In genomic region chr6:14732226-14732844, GRCh38 we compare ENCODE assay signal across 11 cellular contexts.
A peak's percentile ranks its signal among the peaks of the same experiment; 100 is the strongest.
DNase-seq lines count a peak whose midpoint lies in the region; ATAC-seq and TF ChIP-seq lines count a peak whose summit lies in the region.
"Had no signal": no experiment of that assay in that cellular context is flagged by ENCODE, and none has a peak within 500 bp of the region (broad histone marks: within the 10 kb centered on the region; RNA-seq: fewer than 3 reads in every experiment).

No MANE protein-coding gene starts in this region.

- H3K27ac ChIP-seq in breast epithelium (no peak overlapping the region), fibroblast of lung (ENCODE audit: insufficient read depth, low read length) (peak overlapping the region; percentile 68), thymus (ENCODE audit: low read depth) (peak overlapping the region; percentile 75), thyroid gland (no peak overlapping the region), sigmoid colon (no peak overlapping the region)
- H3K27ac ChIP-seq: dorsolateral prefrontal cortex, gastrocnemius medialis had no signal

- TF ChIP-seq EP300 in sigmoid colon (IDR thresholded peaks at IDR 0.05), result no peak

- ATAC-seq in activated CD8-positive, alpha-beta T cell treated with anti-CD3 and anti-CD28 coated beads for 36 hours, result no peak
- ATAC-seq: gastrocnemius medialis had no signal

- no peaks in the 10 kb centered on the region for H4K20me1 ChIP-seq in fibroblast of lung (ENCODE audit: control insufficient read depth, extremely low read depth, insufficient read depth, low read length)

- H3K4me1 ChIP-seq in breast epithelium, result no peaks in the 10 kb centered on the region
- H3K4me1 ChIP-seq in fibroblast of lung (ENCODE audit: control insufficient read depth, extremely low read depth, insufficient read depth, low read length), result peaks cover 12% of the 10 kb centered on the region
- peaks cover 45% of the 10 kb centered on the region for H3K4me1 ChIP-seq in thymus (ENCODE audit: control insufficient read depth, insufficient read depth, low read length)
- no peaks in the 10 kb centered on the region for H3K4me1 ChIP-seq in thyroid gland
- no peaks in the 10 kb centered on the region for H3K4me1 ChIP-seq in sigmoid colon
- H3K4me1 ChIP-seq: gastrocnemius medialis had no signal

- H3K27me3 ChIP-seq in breast epithelium, result no peaks in the 10 kb centered on the region
- no peaks in the 10 kb centered on the region for H3K27me3 ChIP-seq in fibroblast of lung (ENCODE audit: control insufficient read depth, insufficient read depth, low read length)
- no peaks in the 10 kb centered on the region for H3K27me3 ChIP-seq in thymus (ENCODE audit: control insufficient read depth, insufficient read depth)
- H3K27me3 ChIP-seq in thyroid gland, result no peaks in the 10 kb centered on the region
- no peaks in the 10 kb centered on the region for H3K27me3 ChIP-seq in sigmoid colon
- H3K27me3 ChIP-seq: gastrocnemius medialis had no signal

- peak overlapping the region; percentile 13 for H3K4me3 Mint-ChIP-seq in MCF 10A (ENCODE audit: unreplicated experiment)
- peak overlapping the region; percentile 33 for H3K4me3 Mint-ChIP-seq in activated CD8-positive, alpha-beta T cell treated with anti-CD3 and anti-CD28 coated beads for 36 hours

- no TSS peak for BruUV-seq in MCF 10A (replicated peaks; lab: Mats Ljungman, UMichigan)

- 89% methylated on average over 4 of the region's 4 CpGs for WGBS in thymus
- WGBS in thyroid gland, 2 donors, result 74 to 85% methylated on average over 4 of the region's 4 CpGs
- WGBS in sigmoid colon, 2 donors, result 71 to 81% methylated on average over 4 of the region's 4 CpGs

- DNase-seq in MCF 10A (ENCODE audit: unreplicated experiment), result no peak
- DNase-seq in breast epithelium (ENCODE audit: low spot score in 2 of 2), result no peak
- no peak for DNase-seq in activated CD8-positive, alpha-beta T cell treated with anti-CD3 and anti-CD28 coated beads for 36 hours
- no peak for DNase-seq in fibroblast of lung (ENCODE audit: low read depth in 2 of 2)
- no peak for DNase-seq in NCI-H2171 treated with DMSO at 0.1 percent for 48 hours (lab: John Stamatoyannopoulos, UW)
- DNase-seq in thyroid gland, result no peak
- no peak for DNase-seq in sigmoid colon
- DNase-seq: dorsolateral prefrontal cortex, gastrocnemius medialis, MM.1S had no signal

- no peak overlapping the region for H3K9ac ChIP-seq in fibroblast of lung (ENCODE audit: insufficient read depth, low read length)

- H3K79me2 ChIP-seq in fibroblast of lung (ENCODE audit: control insufficient read depth, insufficient read depth, low read length), result no peaks in the 10 kb centered on the region

- H3K27ac Mint-ChIP-seq in MCF 10A (ENCODE audit: low read depth, unreplicated experiment), result peak overlapping the region; percentile 85
- H3K27ac Mint-ChIP-seq in activated CD8-positive, alpha-beta T cell treated with anti-CD3 and anti-CD28 coated beads for 36 hours, result peak overlapping the region; percentile 93

- no peaks in the 10 kb centered on the region for H3K9me3 Mint-ChIP-seq in MCF 10A (ENCODE audit: unreplicated experiment)
- H3K9me3 Mint-ChIP-seq in activated CD8-positive, alpha-beta T cell treated with anti-CD3 and anti-CD28 coated beads for 36 hours, result peaks cover 1% of the 10 kb centered on the region

- no peaks in the 10 kb centered on the region for H3K27me3 Mint-ChIP-seq in MCF 10A (ENCODE audit: insufficient read depth, unreplicated experiment)
- H3K27me3 Mint-ChIP-seq in activated CD8-positive, alpha-beta T cell treated with anti-CD3 and anti-CD28 coated beads for 36 hours, result no peaks in the 10 kb centered on the region

- peaks cover 56% of the 10 kb centered on the region for H3K4me1 Mint-ChIP-seq in MCF 10A (ENCODE audit: insufficient read depth, unreplicated experiment)
- peaks cover 99% of the 10 kb centered on the region for H3K4me1 Mint-ChIP-seq in activated CD8-positive, alpha-beta T cell treated with anti-CD3 and anti-CD28 coated beads for 36 hours (ENCODE audit: low read depth)

- H3K4me3 ChIP-seq in breast epithelium (no peak overlapping the region), fibroblast of lung (replicated peaks in 1 of 4; ENCODE audit: control extremely low read depth in 1 of 4, insufficient read depth in 1 of 4, low read depth in 3 of 4, low read length in 4 of 4) (no peak overlapping the region), thymus (ENCODE audit: low read length) (no peak overlapping the region), thyroid gland (replicated peaks in 1 of 3) (no peak overlapping the region), sigmoid colon (no peak overlapping the region)
- H3K4me3 ChIP-seq: dorsolateral prefrontal cortex, gastrocnemius medialis had no signal

- H3K36me3 ChIP-seq in breast epithelium, result no peaks in the 10 kb centered on the region
- H3K36me3 ChIP-seq in fibroblast of lung (ENCODE audit: control insufficient read depth, insufficient read depth, low read length), result no peaks in the 10 kb centered on the region
- no peaks in the 10 kb centered on the region for H3K36me3 ChIP-seq in thymus (ENCODE audit: control insufficient read depth, insufficient read depth)
- no peaks in the 10 kb centered on the region for H3K36me3 ChIP-seq in thyroid gland
- no peaks in the 10 kb centered on the region for H3K36me3 ChIP-seq in sigmoid colon
- H3K36me3 ChIP-seq: gastrocnemius medialis had no signal

- CTCF ChIA-PET in MCF 10A (lab: Yijun Ruan, JAX), result interaction anchor here (0.5 to 1.0 kb wide), 2 partner anchors 9 to 521 kb away, joined by 3 read pairs; no protein-coding TSS in a partner anchor
- CTCF ChIA-PET in activated CD8-positive, alpha-beta T cell treated with anti-CD3 and anti-CD28 coated beads for 36 hours (lab: Charles Lee), result interaction anchor here (1.0 to 2.5 kb wide), 2 partner anchors 16 to 22 kb away, joined by 3 to 8 read pairs; no protein-coding TSS in a partner anchor

- TF ChIP-seq POLR2A in breast epithelium (IDR thresholded peaks at IDR 0.05), result no peak
- TF ChIP-seq POLR2A in thyroid gland (IDR thresholded peaks at IDR 0.05), result no peak
- no peak for TF ChIP-seq POLR2A in sigmoid colon (IDR thresholded peaks at IDR 0.05)

- POLR2A ChIA-PET in MCF 10A (lab: Yijun Ruan, JAX), result interaction anchor here (0.7 to 2.3 kb wide), 7 partner anchors 8 to 19 kb away, joined by 3 to 14 read pairs (median 5); no protein-coding TSS in a partner anchor
- POLR2A ChIA-PET in activated CD8-positive, alpha-beta T cell treated with anti-CD3 and anti-CD28 coated beads for 36 hours (lab: Charles Lee), result interaction anchor here (1.0 to 4.7 kb wide), 4 partner anchors 9 to 15 kb away, joined by 3 to 27 read pairs (median 5); no protein-coding TSS in a partner anchor

- intact Hi-C loops in MCF 10A (cut with micrococcal nuclease), result loop anchor here (5.0 kb wide), 2 partner anchors 460 to 520 kb away; no protein-coding TSS in a partner anchor
- intact Hi-C loops in breast epithelium (cut with DNase I; ENCODE audit: low total_unique reads), result no loop called here
- intact Hi-C loops in activated CD8-positive, alpha-beta T cell treated with anti-CD3 and anti-CD28 coated beads for 36 hours (cut with micrococcal nuclease), result loop anchor here (2.0 to 5.0 kb wide), 4 partner anchors 125 to 514 kb away; partner anchors contain the start of gene JARID2
- intact Hi-C loops in thyroid gland (cut with DNase I), result no loop called here
- intact Hi-C loops in sigmoid colon (cut with DNase I), result no loop called here

- H3K4me2 ChIP-seq in fibroblast of lung (ENCODE audit: extremely low read depth, insufficient read depth, low read length), result no peak overlapping the region

- H3K9me3 ChIP-seq in breast epithelium (no peaks in the 10 kb centered on the region), fibroblast of lung (ENCODE audit: control insufficient read depth, insufficient read depth, low read depth, low read length) (no peaks in the 10 kb centered on the region), thymus (ENCODE audit: control insufficient read depth) (no peaks in the 10 kb centered on the region), thyroid gland (no peaks in the 10 kb centered on the region), sigmoid colon (no peaks in the 10 kb centered on the region)
- H3K9me3 ChIP-seq: gastrocnemius medialis had no signal

- no peaks in the 10 kb centered on the region for H3K36me3 Mint-ChIP-seq in MCF 10A (ENCODE audit: insufficient read depth, unreplicated experiment)
- H3K36me3 Mint-ChIP-seq in activated CD8-positive, alpha-beta T cell treated with anti-CD3 and anti-CD28 coated beads for 36 hours (ENCODE audit: low read depth), result peaks cover 18% of the 10 kb centered on the region

- TF ChIP-seq CTCF in MCF 10A (IDR thresholded peaks at IDR 0.05; ENCODE audit: unreplicated experiment) (no peak), breast epithelium (IDR thresholded peaks at IDR 0.05) (no peak), fibroblast of lung (conservative IDR thresholded peaks at IDR 0.05 in 1 of 2, IDR thresholded peaks at IDR 0.05 in 1 of 2; ENCODE audit: low read depth in 1 of 2, low read length in 2 of 2) (no peak), thyroid gland (IDR thresholded peaks at IDR 0.05) (no peak), sigmoid colon (IDR thresholded peaks at IDR 0.05) (no peak)
- no peak for TF ChIP-seq CTCF in activated CD8-positive, alpha-beta T cell treated with anti-CD3 and anti-CD28 coated beads for 36 hours (IDR thresholded peaks at IDR 0.05)

- H2AFZ ChIP-seq in fibroblast of lung (ENCODE audit: low read length), result peak overlapping the region; percentile 16

Comparison
In these comparisons a context has a peak if more than half of its experiments do, and no peak if none do; other contexts are left out.
1. intact Hi-C loops: an anchor here in MCF 10A (5.0 kb wide) and activated CD8-positive, alpha-beta T cell treated with anti-CD3 and anti-CD28 coated beads for 36 hours (2.0 to 5.0 kb wide); none called in breast epithelium, thyroid gland and sigmoid colon.
2. H3K27ac ChIP-seq: peak in fibroblast of lung (single experiment) and thymus (single experiment); none in breast epithelium (0 of 2), thyroid gland (0 of 3) and sigmoid colon (0 of 4).